In the genomic region with DNA sequence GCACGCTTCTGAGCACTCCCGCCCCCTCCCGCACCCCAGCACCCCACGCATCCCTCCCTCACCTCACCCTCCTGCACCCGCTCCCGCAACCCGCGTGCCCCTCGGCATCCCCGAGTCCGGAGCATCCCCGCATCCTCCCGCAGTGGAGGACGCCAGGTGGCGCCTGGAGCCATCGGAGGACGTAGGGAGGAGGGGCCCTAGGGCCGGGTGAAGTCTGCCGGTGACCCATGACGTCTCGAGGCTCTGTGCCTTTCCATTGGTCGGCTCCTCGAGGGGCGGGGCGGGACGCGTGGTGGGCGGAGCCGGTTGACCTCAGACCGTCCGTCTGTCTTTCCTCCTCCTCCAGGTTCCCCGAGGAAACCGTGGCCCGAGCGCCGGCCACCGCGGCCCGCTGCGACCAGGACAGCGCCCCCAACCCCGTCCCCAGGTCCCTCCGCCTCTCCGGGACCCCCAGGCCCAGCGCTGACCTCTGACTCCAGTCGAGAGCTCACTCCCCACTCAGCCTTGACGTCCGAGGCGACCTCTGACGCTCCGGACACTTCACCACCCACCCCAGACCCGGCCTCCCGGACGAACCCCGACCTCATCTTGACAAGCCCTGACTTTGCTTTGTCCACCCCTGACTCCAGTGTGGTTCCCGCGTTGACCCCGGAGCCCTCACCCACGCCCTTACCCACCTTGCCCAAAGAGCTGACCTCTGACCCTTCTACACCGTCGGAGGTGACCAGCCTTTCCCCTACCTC, we compare ENCODE assay signal across 8 cellular contexts. TPM values are rescaled to one million over a fixed set of nuclear protein-coding genes. Genes with fewer than 3 reads are reported as not detected.
DNase-seq lines count a peak whose midpoint lies in the region; ATAC-seq, FAIRE-seq and TF ChIP-seq lines count a peak whose summit lies in the region.

No MANE protein-coding gene starts in this region.

- no peak overlapping the region for H3K27ac ChIP-seq in DOHH2 (ENCODE audit: low read depth, low read length)
- H3K27ac ChIP-seq in GM23248: peak overlapping the region; percentile 17; the same call in 1 of the 2 replicates
- peak overlapping the region; percentile 76 for H3K27ac ChIP-seq in fibroblast of lung (ENCODE audit: insufficient read depth, low read length)

- H3K9me3 Mint-ChIP-seq in activated T-helper 1 cell treated with anti-CD3 and anti-CD28 coated beads, Interleukin-12 subunit alpha, Interleukin-12 subunit beta, Interleukin-2, Interleukin-4 antibody, amounts not matched to agents 30 ng/mL and 10 ng/mL and 1 ng/mL, durations not matched to agents 14 hours and 24 hours and 36 hours: no peaks in the 10 kb centered on the region
- no peaks in the 10 kb centered on the region for H3K9me3 Mint-ChIP-seq in naive thymus-derived CD8-positive, alpha-beta T cell
- no peaks in the 10 kb centered on the region for H3K9me3 Mint-ChIP-seq in stimulated activated naive B cell treated with anti-CD40 and anti-IgM and Interleukin-4, amounts not matched to agents 10 μg/mL and 1 μg/mL and 100 μg/mL, for 72 hours

- peak; percentile 100 for ATAC-seq in naive thymus-derived CD8-positive, alpha-beta T cell
- peak; percentile 100 for ATAC-seq in stimulated activated naive B cell treated with anti-CD40 and anti-IgM and Interleukin-4, amounts not matched to agents 10 μg/mL and 1 μg/mL and 100 μg/mL, for 72 hours (replicated peaks)

- H3K79me2 ChIP-seq in DOHH2 (ENCODE audit: control insufficient read depth, low read length): no peaks in the 10 kb centered on the region
- H3K79me2 ChIP-seq in GM23248 (ENCODE audit: insufficient read depth): no peaks in the 10 kb centered on the region
- no peaks in the 10 kb centered on the region for H3K79me2 ChIP-seq in fibroblast of lung (ENCODE audit: control insufficient read depth, insufficient read depth, low read length)

- FAIRE-seq in RCC 7860 (lab: Jason Lieb, UNC): peak; percentile 37

- H3K4me1 Mint-ChIP-seq in activated T-helper 1 cell treated with anti-CD3 and anti-CD28 coated beads, Interleukin-12 subunit alpha, Interleukin-12 subunit beta, Interleukin-2, Interleukin-4 antibody, amounts not matched to agents 30 ng/mL and 10 ng/mL and 1 ng/mL, durations not matched to agents 14 hours and 24 hours and 36 hours (ENCODE audit: low read depth): no peaks in the 10 kb centered on the region
- peaks cover 2 to 10% (median 4%) of the 10 kb centered on the region in 4 donors for H3K4me1 Mint-ChIP-seq in naive thymus-derived CD8-positive, alpha-beta T cell
- H3K4me1 Mint-ChIP-seq in stimulated activated naive B cell treated with anti-CD40 and anti-IgM and Interleukin-4, amounts not matched to agents 10 μg/mL and 1 μg/mL and 100 μg/mL, for 72 hours: peaks cover 3 to 9% of the 10 kb centered on the region in 2 donors

- H3K27ac Mint-ChIP-seq in activated T-helper 1 cell treated with anti-CD3 and anti-CD28 coated beads, Interleukin-12 subunit alpha, Interleukin-12 subunit beta, Interleukin-2, Interleukin-4 antibody, amounts not matched to agents 30 ng/mL and 10 ng/mL and 1 ng/mL, durations not matched to agents 14 hours and 24 hours and 36 hours: peak overlapping the region; percentile 68
- H3K27ac Mint-ChIP-seq in naive thymus-derived CD8-positive, alpha-beta T cell: peak overlapping the region; percentile 41 to 96 (median 92)
- H3K27ac Mint-ChIP-seq in stimulated activated naive B cell treated with anti-CD40 and anti-IgM and Interleukin-4, amounts not matched to agents 10 μg/mL and 1 μg/mL and 100 μg/mL, for 72 hours: peak overlapping the region; percentile 98

- H3K4me1 ChIP-seq in DOHH2 (ENCODE audit: control insufficient read depth, low read length) (peaks cover 11% of the 10 kb centered on the region), GM23248 (ENCODE audit: insufficient read depth) (no peaks in the 10 kb centered on the region), fibroblast of lung (ENCODE audit: control insufficient read depth, extremely low read depth, insufficient read depth, low read length) (peaks cover 7% of the 10 kb centered on the region)

- POLR2A ChIA-PET in naive thymus-derived CD8-positive, alpha-beta T cell (lab: Charles Lee): interaction anchor here (0.7 to 1.5 kb wide), 4 partner anchors 11 to 115 kb away, joined by 3 to 5 read pairs (median 4); a partner anchor contains a TSS

- peak overlapping the region; percentile 63 for H3K9ac ChIP-seq in GM23248
- H3K9ac ChIP-seq in fibroblast of lung (ENCODE audit: insufficient read depth, low read length): peak overlapping the region; percentile 35

- H4K20me1 ChIP-seq in DOHH2 (ENCODE audit: control insufficient read depth, insufficient read depth, low read depth, low read length) (no peaks in the 10 kb centered on the region), GM23248 (ENCODE audit: insufficient read depth) (no peaks in the 10 kb centered on the region), fibroblast of lung (ENCODE audit: control insufficient read depth, extremely low read depth, insufficient read depth, low read length) (no peaks in the 10 kb centered on the region)

- H2AFZ ChIP-seq in GM23248 (peak overlapping the region; percentile 80), fibroblast of lung (ENCODE audit: low read length) (peak overlapping the region; percentile 26)

- in situ Hi-C loops in GM23248 (cut with MboI): no loop called here

- no peaks in the 10 kb centered on the region for H3K9me2 ChIP-seq in DOHH2 (replicated peaks; ENCODE audit: control insufficient read depth, low read length)
- H3K9me2 ChIP-seq in GM23248 (ENCODE audit: insufficient read depth): no peaks in the 10 kb centered on the region

- no peaks in the 10 kb centered on the region for H3K27me3 ChIP-seq in DOHH2 (ENCODE audit: control insufficient read depth, low read length)
- H3K27me3 ChIP-seq in GM23248 (replicated peaks; ENCODE audit: insufficient read depth): no peaks in the 10 kb centered on the region
- H3K27me3 ChIP-seq in fibroblast of lung (ENCODE audit: control insufficient read depth, insufficient read depth, low read length): no peaks in the 10 kb centered on the region

- H3K4me3 Mint-ChIP-seq in activated T-helper 1 cell treated with anti-CD3 and anti-CD28 coated beads, Interleukin-12 subunit alpha, Interleukin-12 subunit beta, Interleukin-2, Interleukin-4 antibody, amounts not matched to agents 30 ng/mL and 10 ng/mL and 1 ng/mL, durations not matched to agents 14 hours and 24 hours and 36 hours: peak overlapping the region; percentile 66
- H3K4me3 Mint-ChIP-seq in naive thymus-derived CD8-positive, alpha-beta T cell: peak overlapping the region; percentile 66 to 90 (median 84)
- H3K4me3 Mint-ChIP-seq in stimulated activated naive B cell treated with anti-CD40 and anti-IgM and Interleukin-4, amounts not matched to agents 10 μg/mL and 1 μg/mL and 100 μg/mL, for 72 hours: peak overlapping the region; percentile 88

- DNase-seq in GM23248: peak; percentile 94
- DNase-seq in Kasumi-1 (lab: John Stamatoyannopoulos, UW): peak; percentile 86 to 92
- peak; percentile 78 for DNase-seq in RCC 7860 (ENCODE audit: low spot score)
- DNase-seq in activated T-helper 1 cell treated with anti-CD3 and anti-CD28 coated beads, Interleukin-12 subunit alpha, Interleukin-12 subunit beta, Interleukin-2, Interleukin-4 antibody, amounts not matched to agents 30 ng/mL and 10 ng/mL and 1 ng/mL, durations not matched to agents 14 hours and 24 hours and 36 hours (ENCODE audit: low spot score): peak; percentile 88
- DNase-seq in fibroblast of lung (ENCODE audit: low read depth in 2 of 2): peak; percentile 81 to 93
- DNase-seq in naive thymus-derived CD8-positive, alpha-beta T cell: peak; percentile 82 to 95 (median 87)
- DNase-seq in stimulated activated naive B cell treated with anti-CD40 and anti-IgM and Interleukin-4, amounts not matched to agents 10 μg/mL and 1 μg/mL and 100 μg/mL, for 72 hours: peak; percentile 90

- intact Hi-C loops in activated T-helper 1 cell treated with anti-CD3 and anti-CD28 coated beads, Interleukin-12 subunit alpha, Interleukin-12 subunit beta, Interleukin-2, Interleukin-4 antibody, amounts not matched to agents 30 ng/mL and 10 ng/mL and 1 ng/mL, durations not matched to agents 14 hours and 24 hours and 36 hours (cut with micrococcal nuclease): loop anchor here (1.0 to 2.0 kb wide), 5 partner anchors 56 to 115 kb away; a partner anchor contains a TSS

- peaks cover 2% of the 10 kb centered on the region for H3K27me3 Mint-ChIP-seq in activated T-helper 1 cell treated with anti-CD3 and anti-CD28 coated beads, Interleukin-12 subunit alpha, Interleukin-12 subunit beta, Interleukin-2, Interleukin-4 antibody, amounts not matched to agents 30 ng/mL and 10 ng/mL and 1 ng/mL, durations not matched to agents 14 hours and 24 hours and 36 hours (ENCODE audit: insufficient read depth)
- H3K27me3 Mint-ChIP-seq in naive thymus-derived CD8-positive, alpha-beta T cell: peaks cover 0 to 6% (median 0%) of the 10 kb centered on the region in 5 donors
- peaks cover 8 to 16% of the 10 kb centered on the region in 2 donors for H3K27me3 Mint-ChIP-seq in stimulated activated naive B cell treated with anti-CD40 and anti-IgM and Interleukin-4, amounts not matched to agents 10 μg/mL and 1 μg/mL and 100 μg/mL, for 72 hours

- H3K4me2 ChIP-seq in DOHH2 (ENCODE audit: low read length) (peak overlapping the region; percentile 95), GM23248 (ENCODE audit: unreplicated experiment) (peak overlapping the region; percentile 37), fibroblast of lung (ENCODE audit: extremely low read depth, insufficient read depth, low read length) (peak overlapping the region; percentile 23)

- TF ChIP-seq CTCF in DOHH2 (IDR thresholded peaks at IDR 0.05; ENCODE audit: low read depth, low read length, poor library complexity, severe bottlenecking) (peak; percentile 85), fibroblast of lung (conservative IDR thresholded peaks at IDR 0.05 in 1 of 2, IDR thresholded peaks at IDR 0.05 in 1 of 2; ENCODE audit: low read depth in 1 of 2, low read length in 2 of 2) (peak; percentile 84 to 90)

- H3K4me3 ChIP-seq in DOHH2 (ENCODE audit: low read length): peak overlapping the region; percentile 74
- H3K4me3 ChIP-seq in GM23248: peak overlapping the region; percentile 54
- H3K4me3 ChIP-seq in fibroblast of lung (replicated peaks in 1 of 4; ENCODE audit: control extremely low read depth in 1 of 4, insufficient read depth in 1 of 4, low read depth in 3 of 4, low read length in 4 of 4): peak overlapping the region in 2 of 4 experiments; percentile 19 to 44

- H3F3A ChIP-seq in DOHH2 (ENCODE audit: control insufficient read depth, insufficient read depth) (no peaks in the 10 kb centered on the region), GM23248 (ENCODE audit: insufficient read depth) (peaks cover 15% of the 10 kb centered on the region)

- H3K36me3 Mint-ChIP-seq in activated T-helper 1 cell treated with anti-CD3 and anti-CD28 coated beads, Interleukin-12 subunit alpha, Interleukin-12 subunit beta, Interleukin-2, Interleukin-4 antibody, amounts not matched to agents 30 ng/mL and 10 ng/mL and 1 ng/mL, durations not matched to agents 14 hours and 24 hours and 36 hours (ENCODE audit: low read depth): no peaks in the 10 kb centered on the region
- no peaks in the 10 kb centered on the region for H3K36me3 Mint-ChIP-seq in naive thymus-derived CD8-positive, alpha-beta T cell
- H3K36me3 Mint-ChIP-seq in stimulated activated naive B cell treated with anti-CD40 and anti-IgM and Interleukin-4, amounts not matched to agents 10 μg/mL and 1 μg/mL and 100 μg/mL, for 72 hours: no peaks in the 10 kb centered on the region

- H3K36me3 ChIP-seq in DOHH2 (ENCODE audit: control insufficient read depth, low read length): no peaks in the 10 kb centered on the region
- H3K36me3 ChIP-seq in GM23248 (ENCODE audit: low read depth): no peaks in the 10 kb centered on the region
- peaks cover 4% of the 10 kb centered on the region for H3K36me3 ChIP-seq in fibroblast of lung (ENCODE audit: control insufficient read depth, insufficient read depth, low read length)

- no peaks in the 10 kb centered on the region for H3K9me3 ChIP-seq in DOHH2 (ENCODE audit: control insufficient read depth, insufficient read depth, low read length)
- H3K9me3 ChIP-seq in GM23248 (ENCODE audit: low read depth): no peaks in the 10 kb centered on the region
- no peaks in the 10 kb centered on the region for H3K9me3 ChIP-seq in fibroblast of lung (ENCODE audit: control insufficient read depth, insufficient read depth, low read depth, low read length)

- 13 to 17% methylated on average over 33 to 61 of the region's 61 CpGs for WGBS in GM23248 (ENCODE audit: low coverage in 1 of 2, low lambda C conversion rate in 2 of 2, missing lambda C conversion rate in 2 of 2), 2 experiments

RNA-seq across cellular contexts. Expression of a gene that starts 19.9 kb away (rescaled TPM):
- total RNA-seq in GM23248 (2014; rRNA removed; shearing (Covaris generic)): not detected in 2 replicates
- polyA plus RNA-seq in GM23248 (2016; fragmentation: Nextera tagmentation; extraction: Ambion mirVana) (not detected in 2 replicates), fibroblast of lung (not detected in 2 replicates)
- not detected in 2 replicates for total RNA-seq in activated T-helper 1 cell treated with anti-CD3 and anti-CD28 coated beads, Interleukin-12 subunit alpha, Interleukin-12 subunit beta, Interleukin-2, Interleukin-4 antibody, amounts not matched to agents 30 ng/mL and 10 ng/mL and 1 ng/mL, durations not matched to agents 14 hours and 24 hours and 36 hours
- total RNA-seq in fibroblast of lung: not detected in 2 replicates
- not detected in 2 replicates for polyA plus RNA-seq in fibroblast of lung (2012)
- polyA minus RNA-seq in fibroblast of lung (ENCODE audit: low replicate concordance): not detected in 2 replicates
- not detected for total RNA-seq in naive thymus-derived CD8-positive, alpha-beta T cell
- polyA plus RNA-seq in naive thymus-derived CD8-positive, alpha-beta T cell: not detected

RNA-seq across cellular contexts. Expression of a gene that starts 28.3 kb away (rescaled TPM):
- not detected in 2 replicates for total RNA-seq in GM23248 (2014; rRNA removed; shearing (Covaris generic))
- not detected in 2 replicates for polyA plus RNA-seq in GM23248 (2016; fragmentation: Nextera tagmentation; extraction: Ambion mirVana)
- total RNA-seq in activated T-helper 1 cell treated with anti-CD3 and anti-CD28 coated beads, Interleukin-12 subunit alpha, Interleukin-12 subunit beta, Interleukin-2, Interleukin-4 antibody, amounts not matched to agents 30 ng/mL and 10 ng/mL and 1 ng/mL, durations not matched to agents 14 hours and 24 hours and 36 hours: not detected in 2 replicates
- total RNA-seq in fibroblast of lung: 0.26 and 0.66 TPM in 2 replicates
- polyA plus RNA-seq in fibroblast of lung: not detected in 2 replicates
- 0.16 TPM in 1 of 2 replicates, not detected in the other for polyA plus RNA-seq in fibroblast of lung (2012)
- not detected in 2 replicates for polyA minus RNA-seq in fibroblast of lung (ENCODE audit: low replicate concordance)
- total RNA-seq in naive thymus-derived CD8-positive, alpha-beta T cell: not detected
- not detected for polyA plus RNA-seq in naive thymus-derived CD8-positive, alpha-beta T cell

RNA-seq across cellular contexts. Expression of a gene that starts 28.8 kb away (rescaled TPM):
- 12.6 and 14.4 TPM in 2 replicates for total RNA-seq in GM23248 (2014; rRNA removed; shearing (Covaris generic))
- polyA plus RNA-seq in GM23248 (2016; fragmentation: Nextera tagmentation; extraction: Ambion mirVana) (9.8 and 10.0 TPM in 2 replicates), fibroblast of lung (2.1 and 3.0 TPM in 2 replicates)
- total RNA-seq in activated T-helper 1 cell treated with anti-CD3 and anti-CD28 coated beads, Interleukin-12 subunit alpha, Interleukin-12 subunit beta, Interleukin-2, Interleukin-4 antibody, amounts not matched to agents 30 ng/mL and 10 ng/mL and 1 ng/mL, durations not matched to agents 14 hours and 24 hours and 36 hours: 0.24 and 0.65 TPM in 2 replicates
- total RNA-seq in fibroblast of lung: 19.3 and 19.7 TPM in 2 replicates
- 20.2 and 42.7 TPM in 2 replicates for polyA plus RNA-seq in fibroblast of lung (2012)
- 8.9 and 28.3 TPM in 2 replicates for polyA minus RNA-seq in fibroblast of lung (ENCODE audit: low replicate concordance)
- total RNA-seq in naive thymus-derived CD8-positive, alpha-beta T cell: 1 to 10 TPM; 1.3 to 1.4 TPM
- under 1 TPM in 2 of 3 donors, not detected in 1; 0.02 to 0.11 TPM for polyA plus RNA-seq in naive thymus-derived CD8-positive, alpha-beta T cell

RNA-seq across cellular contexts. Expression of a gene that starts 32.1 kb away (rescaled TPM):
- total RNA-seq in GM23248 (2014; rRNA removed; shearing (Covaris generic)): 13.4 and 13.9 TPM in 2 replicates
- 11.1 and 12.0 TPM in 2 replicates for polyA plus RNA-seq in GM23248 (2016; fragmentation: Nextera tagmentation; extraction: Ambion mirVana)
- 23.1 and 26.1 TPM in 2 replicates for total RNA-seq in activated T-helper 1 cell treated with anti-CD3 and anti-CD28 coated beads, Interleukin-12 subunit alpha, Interleukin-12 subunit beta, Interleukin-2, Interleukin-4 antibody, amounts not matched to agents 30 ng/mL and 10 ng/mL and 1 ng/mL, durations not matched to agents 14 hours and 24 hours and 36 hours
- 12.1 and 18.2 TPM in 2 replicates for total RNA-seq in fibroblast of lung
- polyA plus RNA-seq in fibroblast of lung: 18.3 and 19.3 TPM in 2 replicates
- polyA plus RNA-seq in fibroblast of lung (2012): 36.3 and 47.2 TPM in 2 replicates
- polyA minus RNA-seq in fibroblast of lung (ENCODE audit: low replicate concordance): 15.7 and 40.5 TPM in 2 replicates
- total RNA-seq in naive thymus-derived CD8-positive, alpha-beta T cell: 10 to 100 TPM in 1 of 2 experiments, 1 to 10 TPM in 1; 8.0 to 10.4 TPM
- polyA plus RNA-seq in naive thymus-derived CD8-positive, alpha-beta T cell: 1 to 10 TPM; 4.1 to 8.8 (median 7.7) TPM

RNA-seq across cellular contexts. Expression of a gene that starts 40.6 kb away (rescaled TPM):
- 1.7 and 4.3 TPM in 2 replicates for total RNA-seq in GM23248 (2014; rRNA removed; shearing (Covaris generic))
- polyA plus RNA-seq in GM23248 (2016; fragmentation: Nextera tagmentation; extraction: Ambion mirVana) (1.1 TPM in 2 replicates), fibroblast of lung (0.49 and 0.86 TPM in 2 replicates)
- 7.6 and 10.4 TPM in 2 replicates for total RNA-seq in activated T-helper 1 cell treated with anti-CD3 and anti-CD28 coated beads, Interleukin-12 subunit alpha, Interleukin-12 subunit beta, Interleukin-2, Interleukin-4 antibody, amounts not matched to agents 30 ng/mL and 10 ng/mL and 1 ng/mL, durations not matched to agents 14 hours and 24 hours and 36 hours
- 0.77 and 1.3 TPM in 2 replicates for total RNA-seq in fibroblast of lung
- 3.0 and 4.4 TPM in 2 replicates for polyA plus RNA-seq in fibroblast of lung (2012)
- 1.1 and 1.5 TPM in 2 replicates for polyA minus RNA-seq in fibroblast of lung (ENCODE audit: low replicate concordance)
- 10 to 100 TPM; 13.2 to 15.6 TPM for total RNA-seq in naive thymus-derived CD8-positive, alpha-beta T cell
- under 1 TPM; 0.26 to 0.42 (median 0.32) TPM for polyA plus RNA-seq in naive thymus-derived CD8-positive, alpha-beta T cell

Comparison
In these comparisons a context has a peak if more than half of its experiments do, and no peak if none do; other contexts are left out.
1. H3K4me2 ChIP-seq: peak in every context shown above with its lines; median percentile 95 in DOHH2; 37 in GM23248; 23 in fibroblast of lung.